2 cellular contexts compared by ENCODE assay signal in genomic region chr6:154056536-154056935, GRCh38.
TF ChIP-seq lines count a peak whose summit lies in the region.

No MANE protein-coding gene starts in this region.

TF ChIP-seq in WTC11, 78 proteins besides CTCF, POLR2A, EP300 and RAD21 (continued from another document and continues in another):
- TF ChIP-seq CREM (CRISPR knock-in tag; IDR thresholded peaks at IDR 0.05) (no peak), MXD4 (CRISPR knock-in tag; IDR thresholded peaks at IDR 0.05; ENCODE audit: borderline replicate concordance) (no peak), HMGXB4 (CRISPR knock-in tag; IDR thresholded peaks at IDR 0.05) (no peak), E2F4 (CRISPR knock-in tag; IDR thresholded peaks at IDR 0.05; ENCODE audit: borderline replicate concordance, low read depth) (no peak), OVOL2 (CRISPR knock-in tag; IDR thresholded peaks at IDR 0.05; ENCODE audit: borderline replicate concordance) (no peak), PRDM15 (CRISPR knock-in tag; IDR thresholded peaks at IDR 0.05) (no peak), USF2 (CRISPR knock-in tag; IDR thresholded peaks at IDR 0.05) (no peak), ZNF425 (CRISPR knock-in tag; conservative IDR thresholded peaks at IDR 0.05) (no peak), NR2C2 (CRISPR knock-in tag; IDR thresholded peaks at IDR 0.05) (no peak), STAT6 (CRISPR knock-in tag; conservative IDR thresholded peaks at IDR 0.05; ENCODE audit: low read depth) (no peak), SP1 (CRISPR knock-in tag; conservative IDR thresholded peaks at IDR 0.05) (no peak), FOXP1 (CRISPR knock-in tag; IDR thresholded peaks at IDR 0.05; ENCODE audit: borderline replicate concordance) (no peak)

TF ChIP-seq in H1, 55 proteins besides CTCF, POLR2A, EP300 and RAD21 (continued from another document):
- no peak for TF ChIP-seq USF2 (IDR thresholded peaks at IDR 0.05; ENCODE audit: low read length)
